ENCODE assay signal across 24 cellular contexts in genomic region chr1:44236873-44237272, GRCh38.
"Had no signal": no experiment of that assay in that cellular context is flagged by ENCODE, and none has a peak within 500 bp of the region (broad histone marks: within the 10 kb centered on the region; RNA-seq: fewer than 3 reads in every experiment).

No MANE protein-coding gene starts in this region.

- H3K36me3 ChIP-seq: adrenal gland, breast epithelium, SJCRH30 had no signal

- H3K9me3 ChIP-seq: adrenal gland, body of pancreas, breast epithelium, SJCRH30 had no signal

- H3K27me3 ChIP-seq: adrenal gland, body of pancreas, breast epithelium, SJCRH30 had no signal

- ATAC-seq: activated CD8-positive, alpha-beta T cell treated with anti-CD3 and anti-CD28 coated beads for 36 hours; activated T-cell treated with anti-CD3 and anti-CD28 coated beads, Interleukin-2, amount 50 U/mL, for 72 hours; activated T-helper 17 cell treated with anti-CD3 and anti-CD28 coated beads, Interleukin-2, amount 50 U/mL, for 72 hours; body of pancreas; K562; Panc1 had no signal

- DNase-seq: activated CD4-positive, alpha-beta T cell treated with anti-CD3 and anti-CD28 coated beads, Interleukin-2, amount 10 ng/mL, durations not matched to agents 24 days and 14 days; activated CD4-positive, alpha-beta T cell treated with anti-CD3 and anti-CD28 coated beads, Interleukin-2, amount 50 U/mL, for 4 hours; activated CD8-positive, alpha-beta T cell treated with anti-CD3 and anti-CD28 coated beads for 36 hours; activated effector memory CD4-positive, alpha-beta T cell treated with anti-CD3 and anti-CD28 coated beads, Interleukin-2, amount 50 U/mL, for 16 hours; activated naive CD4-positive, alpha-beta T cell; activated T-cell treated with anti-CD3 and anti-CD28 coated beads, Interleukin-2, amount 50 U/mL, for 1 hour; activated T-cell treated with anti-CD3 and anti-CD28 coated beads, Interleukin-2, amount 50 U/mL, for 72 hours; adrenal gland; body of pancreas; caudate nucleus; NCI-H1417 treated with DMSO at 0.1 percent for 48 hours; NCI-H187 treated with DMSO at 0.1 percent for 48 hours; NCI-H2081; NCI-H2171 treated with DMSO at 0.1 percent for 48 hours; NCI-H2227 treated with DMSO at 0.1 percent for 48 hours; NCI-H446 treated with DMSO at 0.1 percent for 48 hours; NCI-H524; NCI-H69; SHP77; SJCRH30 had no signal

- H3K27ac ChIP-seq: adrenal gland, body of pancreas, breast epithelium, SJCRH30 had no signal

- H3K4me3 ChIP-seq: adrenal gland, body of pancreas, breast epithelium, K562, SJCRH30 had no signal

- H3K4me1 ChIP-seq: body of pancreas, breast epithelium had no signal
